In the genomic region with DNA sequence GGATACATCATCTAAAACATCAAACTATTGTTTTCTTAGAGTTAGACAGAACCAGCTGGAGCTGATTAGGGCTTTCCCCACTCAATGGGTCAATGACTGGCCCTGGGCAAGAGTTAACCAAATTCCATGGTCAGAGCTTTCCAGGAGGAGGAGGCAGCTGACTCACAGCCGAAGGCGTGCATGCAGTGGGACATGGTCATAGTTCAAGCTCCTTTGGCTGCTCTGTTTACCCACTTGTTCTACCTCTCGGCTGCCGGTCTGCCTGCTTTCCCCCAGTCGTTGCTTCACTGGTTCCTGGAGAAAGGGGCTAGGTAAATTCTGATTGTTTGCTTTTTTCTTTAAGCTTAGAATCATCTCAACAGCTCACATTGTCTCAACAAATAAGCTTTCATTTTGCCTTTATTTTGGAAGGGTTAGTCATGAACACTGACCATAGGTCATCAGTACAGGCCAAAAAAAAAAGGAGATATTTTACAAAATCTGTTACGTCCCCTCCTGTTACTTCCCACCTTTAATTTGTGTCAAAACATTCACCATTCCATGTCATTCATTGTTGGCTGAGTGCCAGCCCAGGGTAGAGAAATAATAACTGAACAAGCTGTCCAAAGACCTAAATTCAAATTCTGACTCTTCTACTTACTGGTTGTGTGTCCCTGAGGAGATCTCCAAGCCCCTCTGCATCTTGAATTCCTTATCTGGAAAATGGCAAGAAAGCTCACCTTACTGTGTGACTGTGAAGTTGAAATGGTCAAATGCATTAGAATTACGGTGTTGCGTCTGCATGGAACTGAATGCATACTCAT, we compare ENCODE assay signal across 1 cellular context.
TF ChIP-seq lines count a peak whose summit lies in the region.

No MANE protein-coding gene starts in this region.

TF ChIP-seq in HepG2, 621 proteins besides CTCF, POLR2A, EP300 and RAD21 (continued from another document):
- TF ChIP-seq ZFP62 (CRISPR knock-in tag; IDR thresholded peaks at IDR 0.05) = no peak
- peak; percentile 47; the same call in 1 of the 2 replicates for TF ChIP-seq TCF7 (IDR thresholded peaks at IDR 0.05; ENCODE audit: low read depth)
- TF ChIP-seq POGZ (CRISPR knock-in tag; IDR thresholded peaks at IDR 0.05) = peak; percentile 84
